ENCODE assay signal across 8 cellular contexts in genomic region chr14:23070262-23071129, GRCh38. TPM values are rescaled to one million over a fixed set of nuclear protein-coding genes. Genes with fewer than 3 reads are reported as not detected.
A peak's percentile ranks its signal among the peaks of the same experiment; 100 is the strongest.
DNase-seq lines count a peak whose midpoint lies in the region; ATAC-seq, FAIRE-seq and TF ChIP-seq lines count a peak whose summit lies in the region.

No MANE protein-coding gene starts in this region.

- peaks cover 50% of the 10 kb centered on the region for H3K36me3 Mint-ChIP-seq in activated CD4-positive, alpha-beta T cell treated with anti-CD3 and anti-CD28 coated beads for 36 hours (ENCODE audit: low read depth)
- peaks cover 50% of the 10 kb centered on the region for H3K36me3 Mint-ChIP-seq in activated naive CD8-positive, alpha-beta T cell treated with anti-CD3 and anti-CD28 coated beads, Interleukin-2, amount 50 U/mL, for 24 hours (ENCODE audit: low read depth)

- H3K4me3 Mint-ChIP-seq in activated CD4-positive, alpha-beta T cell treated with anti-CD3 and anti-CD28 coated beads for 36 hours = peak overlapping the region; percentile 92
- peak overlapping the region; percentile 96 for H3K4me3 Mint-ChIP-seq in activated naive CD8-positive, alpha-beta T cell treated with anti-CD3 and anti-CD28 coated beads, Interleukin-2, amount 50 U/mL, for 24 hours

- POLR2A ChIA-PET in activated CD4-positive, alpha-beta T cell treated with anti-CD3 and anti-CD28 coated beads for 36 hours (lab: Charles Lee) = interaction anchor here (0.6 to 2.4 kb wide), 5 partner anchors 13 to 59 kb away, joined by 3 to 27 read pairs (median 3); partner anchors contain the start of genes ACIN1, C14orf119 and CDH24

- 31 to 37% methylated on average over 10 of the region's 10 CpGs for WGBS in testis, 2 donors

- no peak for FAIRE-seq in urothelium cell line (lab: Jason Lieb, UNC)

- H3K36me3 ChIP-seq in kidney epithelial cell (ENCODE audit: control insufficient read depth, insufficient read depth, low read length) = peaks cover 12% of the 10 kb centered on the region
- H3K36me3 ChIP-seq in testis (ENCODE audit: low read depth, missing control alignments) = no peaks in the 10 kb centered on the region

- peaks cover 37% of the 10 kb centered on the region for H3K4me1 Mint-ChIP-seq in activated CD4-positive, alpha-beta T cell treated with anti-CD3 and anti-CD28 coated beads for 36 hours
- peaks cover 40% of the 10 kb centered on the region for H3K4me1 Mint-ChIP-seq in activated naive CD8-positive, alpha-beta T cell treated with anti-CD3 and anti-CD28 coated beads, Interleukin-2, amount 50 U/mL, for 24 hours

- no peak for TF ChIP-seq POLR2A in testis (IDR thresholded peaks at IDR 0.05)

- no peaks in the 10 kb centered on the region for H3K9me3 ChIP-seq in testis

- peaks cover 36% of the 10 kb centered on the region for H3K4me1 ChIP-seq in testis

- DNase-seq in activated CD4-positive, alpha-beta T cell treated with anti-CD3 and anti-CD28 coated beads for 36 hours = no peak
- no peak for DNase-seq in activated CD4-positive, alpha-beta T cell treated with anti-CD3 and anti-CD28 coated beads for 48 hours
- DNase-seq in activated naive CD8-positive, alpha-beta T cell treated with anti-CD3 and anti-CD28 coated beads, Interleukin-2, amount 50 U/mL, for 24 hours = no peak
- DNase-seq in kidney epithelial cell (ENCODE audit: low read depth) (no peak), testis (no peak), NOMO-1 treated with dmso at 0.1 percent for 144 hours (lab: John Stamatoyannopoulos, UW; ENCODE audit: unreplicated experiment) (no peak), urothelium cell line (ENCODE audit: low spot score) (no peak)
- no peak for DNase-seq in central memory CD4-positive, alpha-beta T cell

- intact Hi-C loops in activated CD4-positive, alpha-beta T cell treated with anti-CD3 and anti-CD28 coated beads for 36 hours (cut with DNase I, micrococcal nuclease) = loop anchor here (1.0 to 5.0 kb wide), 3 partner anchors 25 to 232 kb away; partner anchors contain the start of genes ACIN1 (in 2 of the 2), C14orf119 (in 2 of the 2) and PPP1R3E (in 1 of the 2)
- intact Hi-C loops in testis (cut with DNase I; ENCODE audit: low total_unique reads) = no loop called here

- no peak for ATAC-seq in activated CD4-positive, alpha-beta T cell treated with anti-CD3 and anti-CD28 coated beads for 36 hours
- ATAC-seq in activated naive CD8-positive, alpha-beta T cell treated with anti-CD3 and anti-CD28 coated beads, Interleukin-2, amount 50 U/mL, for 24 hours = no peak

- H3K27ac Mint-ChIP-seq in activated CD4-positive, alpha-beta T cell treated with anti-CD3 and anti-CD28 coated beads for 36 hours = peak overlapping the region; percentile 90
- peak overlapping the region; percentile 96 for H3K27ac Mint-ChIP-seq in activated naive CD8-positive, alpha-beta T cell treated with anti-CD3 and anti-CD28 coated beads, Interleukin-2, amount 50 U/mL, for 24 hours

- H3K27ac ChIP-seq in testis = peak overlapping the region; percentile 77 to 82

- H3K4me3 ChIP-seq in kidney epithelial cell (ENCODE audit: low read depth, low read length) = peak overlapping the region; percentile 79
- peak overlapping the region; percentile 53 to 68 for H3K4me3 ChIP-seq in testis

- H3K27me3 Mint-ChIP-seq in activated CD4-positive, alpha-beta T cell treated with anti-CD3 and anti-CD28 coated beads for 36 hours = no peaks in the 10 kb centered on the region
- H3K27me3 Mint-ChIP-seq in activated naive CD8-positive, alpha-beta T cell treated with anti-CD3 and anti-CD28 coated beads, Interleukin-2, amount 50 U/mL, for 24 hours = no peaks in the 10 kb centered on the region

- CTCF ChIA-PET in activated CD4-positive, alpha-beta T cell treated with anti-CD3 and anti-CD28 coated beads for 36 hours (lab: Charles Lee) = interaction anchor here (0.5 to 4.2 kb wide), 32 partner anchors 8 to 1281 kb away, joined by 3 to 34 read pairs (median 6); partner anchors contain the start of genes ACIN1, AJUBA, C14orf119 and CDH24

- no peak for TF ChIP-seq CTCF in kidney epithelial cell (IDR thresholded peaks at IDR 0.05; ENCODE audit: insufficient read depth, low read length, poor library complexity, severe bottlenecking)
- no peak for TF ChIP-seq CTCF in testis (IDR thresholded peaks at IDR 0.05)

- no peaks in the 10 kb centered on the region for H3K9me3 Mint-ChIP-seq in activated CD4-positive, alpha-beta T cell treated with anti-CD3 and anti-CD28 coated beads for 36 hours (ENCODE audit: low read depth)
- H3K9me3 Mint-ChIP-seq in activated naive CD8-positive, alpha-beta T cell treated with anti-CD3 and anti-CD28 coated beads, Interleukin-2, amount 50 U/mL, for 24 hours = no peaks in the 10 kb centered on the region

- H3K27me3 ChIP-seq in kidney epithelial cell (ENCODE audit: control insufficient read depth, insufficient read depth, low read length) (no peaks in the 10 kb centered on the region), testis (no peaks in the 10 kb centered on the region)

RNA-seq across cellular contexts. Expression of gene CDH24, which starts 13.2 kb away (rescaled TPM):
- total RNA-seq in activated CD4-positive, alpha-beta T cell treated with anti-CD3 and anti-CD28 coated beads for 36 hours = 1 to 10 TPM in 1 of 2 experiments, under 1 TPM in 1; 0.82 to 1.1 TPM
- 5.9 and 7.0 TPM in 2 replicates for total RNA-seq in kidney epithelial cell
- total RNA-seq in testis = 10 to 100 TPM; 10.2 TPM
- polyA plus RNA-seq in testis (ENCODE audit: insufficient read depth, low read depth, low replicate concordance) = 3.9 TPM

RNA-seq across cellular contexts. Expression of gene ACIN1, which starts 24.4 kb away (rescaled TPM):
- 100 to 1,000 TPM; 160 to 215 TPM for total RNA-seq in activated CD4-positive, alpha-beta T cell treated with anti-CD3 and anti-CD28 coated beads for 36 hours
- 72.6 and 83.4 TPM in 2 replicates for total RNA-seq in kidney epithelial cell
- 100 to 1,000 TPM; 209 to 216 TPM for total RNA-seq in testis
- polyA plus RNA-seq in testis (ENCODE audit: insufficient read depth, low read depth, low replicate concordance) = 151 TPM

RNA-seq across cellular contexts. Expression of gene C14orf119, which starts 24.8 kb away (rescaled TPM):
- 10 to 100 TPM; 43.8 to 51.5 TPM for total RNA-seq in activated CD4-positive, alpha-beta T cell treated with anti-CD3 and anti-CD28 coated beads for 36 hours
- 27.5 and 33.3 TPM in 2 replicates for total RNA-seq in kidney epithelial cell
- total RNA-seq in testis = 10 to 100 TPM; 17.7 to 26.9 TPM
- 60.8 TPM for polyA plus RNA-seq in testis (ENCODE audit: insufficient read depth, low read depth, low replicate concordance)

RNA-seq across cellular contexts. Expression of gene PSMB11, which starts 28.5 kb away (rescaled TPM):
- not detected for total RNA-seq in activated CD4-positive, alpha-beta T cell treated with anti-CD3 and anti-CD28 coated beads for 36 hours
- total RNA-seq in kidney epithelial cell = not detected in 2 replicates
- under 1 TPM; 0.12 to 0.31 TPM for total RNA-seq in testis
- polyA plus RNA-seq in testis (ENCODE audit: insufficient read depth, low read depth, low replicate concordance) = 0.20 TPM

RNA-seq across cellular contexts. Expression of gene CIROP, which starts 34.3 kb away (rescaled TPM):
- not detected for total RNA-seq in activated CD4-positive, alpha-beta T cell treated with anti-CD3 and anti-CD28 coated beads for 36 hours
- total RNA-seq in kidney epithelial cell (not detected in 2 replicates), testis (not detected)
- not detected for polyA plus RNA-seq in testis (ENCODE audit: insufficient read depth, low read depth, low replicate concordance)
